In genomic region chr7:38432080-38432479, GRCh38 we compare ENCODE assay signal across 29 cellular contexts.
"Had no signal": no experiment of that assay in that cellular context is flagged by ENCODE, and none has a peak within 500 bp of the region (broad histone marks: within the 10 kb centered on the region; RNA-seq: fewer than 3 reads in every experiment).

No MANE protein-coding gene starts in this region.

- FAIRE-seq: urothelium cell line had no signal

- DNase-seq: naive thymus-derived CD4-positive, alpha-beta T cell; natural killer cell; occipital lobe; ovary; posterior cingulate gyrus; psoas muscle; right cardiac atrium; spleen; stimulated activated CD4-positive, alpha-beta T cell treated with anti-CD3 and anti-CD28 coated beads, Interleukin-12 subunit alpha, Interleukin-12 subunit beta, amount 100 ng/mL, for 4 hours; stimulated activated CD4-positive, alpha-beta T cell treated with anti-CD3 and anti-CD28 coated beads, Interleukin-1b, Interleukin-23, amount 100 ng/mL, for 48 hours; stimulated activated CD4-positive, alpha-beta T cell treated with anti-CD3 and anti-CD28 coated beads, Interleukin-4, amount 100 ng/mL, for 1 hour; stimulated activated CD4-positive, alpha-beta T cell treated with anti-CD3 and anti-CD28 coated beads, Interleukin-4, amount 100 ng/mL, for 4 hours; stimulated activated CD8-positive, alpha-beta memory T cell treated with anti-CD3 and anti-CD28 coated beads, Interleukin-4, amount 100 ng/mL, for 48 hours; stimulated activated naive CD4-positive, alpha-beta T cell; stimulated activated naive CD8-positive, alpha-beta T cell treated with anti-CD3 and anti-CD28 coated beads, Interleukin-15, amount 100 ng/mL, for 72 hours; stimulated activated naive CD8-positive, alpha-beta T cell treated with anti-CD3 and anti-CD28 coated beads, Interleukin-15, Interleukin-2, amounts not matched to agents 100 U/mL and 50 U/mL, for 24 hours; substantia nigra; testis; tibial artery; transverse colon had no signal

- H3K36me3 ChIP-seq: neural progenitor cell, ovary, spleen, suprapubic skin, tibial artery, transverse colon, vagina had no signal

- H3K9me3 ChIP-seq: ovary, psoas muscle, spleen, suprapubic skin, testis, tibial artery, transverse colon, vagina had no signal

- H3K27me3 ChIP-seq: neural progenitor cell, ovary, spleen, suprapubic skin, testis, tibial artery, transverse colon, vagina had no signal

- H3K4me3 ChIP-seq: neural progenitor cell, ovary, psoas muscle, skin epidermis, smooth muscle cell, spleen, suprapubic skin, testis, tibial artery, transverse colon, vagina had no signal

- H3K4me1 ChIP-seq: neural progenitor cell, parathyroid adenoma, psoas muscle, suprapubic skin, testis, tibial artery, transverse colon, vagina had no signal

- ATAC-seq: naive thymus-derived CD4-positive, alpha-beta T cell; natural killer cell; psoas muscle; right cardiac atrium; sciatic nerve; stimulated activated memory B cell treated with anti-CD40 and anti-IgM and Interleukin-4, amounts not matched to agents 10 μg/mL and 1 μg/mL and 100 μg/mL, for 72 hours; stimulated activated naive CD8-positive, alpha-beta T cell treated with anti-CD3 and anti-CD28 coated beads, Interleukin-15, amount 100 ng/mL, for 72 hours; stimulated activated naive CD8-positive, alpha-beta T cell treated with anti-CD3 and anti-CD28 coated beads, Interleukin-15, Interleukin-2, amounts not matched to agents 100 U/mL and 50 U/mL, for 24 hours had no signal

- H3K4me2 ChIP-seq: neural progenitor cell, smooth muscle cell had no signal

- H2AFZ ChIP-seq: neural progenitor cell, parathyroid adenoma had no signal

- H3K79me2 ChIP-seq: parathyroid adenoma had no signal

- H3K9ac ChIP-seq: neural progenitor cell, parathyroid adenoma had no signal

- H3K27ac ChIP-seq: neural progenitor cell, ovary, parathyroid adenoma, psoas muscle, skin epidermis, spleen, suprapubic skin, testis, tibial artery, transverse colon, vagina had no signal
